In the genomic region with DNA sequence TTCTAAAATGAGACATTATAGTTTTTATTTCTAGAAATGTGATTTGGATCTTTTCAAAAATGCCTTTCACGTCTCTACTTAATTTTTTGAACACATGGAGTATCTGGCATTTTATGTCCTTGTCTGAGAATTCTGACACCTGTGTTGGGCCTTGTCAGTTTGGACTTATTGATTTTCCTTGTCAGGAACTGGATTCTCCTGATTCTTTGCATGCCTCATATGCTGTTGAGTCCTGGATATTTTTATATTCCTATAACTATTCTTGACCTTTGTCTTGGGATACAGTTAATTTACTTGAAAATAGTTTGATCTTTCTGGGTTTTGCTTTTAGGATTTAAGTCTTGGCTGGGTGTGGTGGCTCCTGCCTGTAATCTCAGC, we compare ENCODE assay signal across 24 cellular contexts.
"Had no signal": no experiment of that assay in that cellular context is flagged by ENCODE, and none has a peak within 500 bp of the region (broad histone marks: within the 10 kb centered on the region; RNA-seq: fewer than 3 reads in every experiment).

No MANE protein-coding gene starts in this region.

- H3K27ac ChIP-seq: coronary artery, epithelial cell of prostate, esophagus squamous epithelium, gastrocnemius medialis, heart right ventricle, left lung, lower lobe of right lung had no signal

- DNase-seq: effector CD8-positive, alpha-beta T cell; effector memory CD8-positive, alpha-beta T cell; endodermal cell; erythroblast; esophagus squamous epithelium; foreskin fibroblast; foreskin melanocyte; gastrocnemius medialis; glutamatergic neuron; heart right ventricle; hippocampal formation; left cardiac atrium; left lung; left ventricle myocardium superior; lower lobe of right lung; mesenchymal stem cell; mucosa of descending colon had no signal

- H3K4me1 ChIP-seq: esophagus squamous epithelium, gastrocnemius medialis, left lung, lower lobe of right lung had no signal

- ATAC-seq: effector memory CD8-positive, alpha-beta T cell; esophagus mucosa; gastrocnemius medialis; heart right ventricle; left cardiac atrium; left lung; left ventricle myocardium superior; lower lobe of right lung; mucosa of descending colon had no signal

- H3K9me3 ChIP-seq: esophagus squamous epithelium, gastrocnemius medialis, heart right ventricle, left lung, lower lobe of right lung, mucosa of descending colon had no signal

- H3K36me3 ChIP-seq: esophagus squamous epithelium, left lung, lower lobe of right lung had no signal

- H3K27me3 ChIP-seq: esophagus squamous epithelium, gastrocnemius medialis, heart right ventricle, left lung had no signal

- H3K4me3 ChIP-seq: coronary artery, esophagus squamous epithelium, gastrocnemius medialis, heart right ventricle, left lung, lower lobe of right lung, mucosa of descending colon had no signal

- FAIRE-seq: colon, endometrium, islet of Langerhans, keratinocyte had no signal
